Comparison of ENCODE assay signal across 18 cellular contexts in genomic region chr12:124297389-124297788, GRCh38. TPM values are rescaled to one million over a fixed set of nuclear protein-coding genes. Genes with fewer than 3 reads are reported as not detected.
"Had no signal": no experiment of that assay in that cellular context is flagged by ENCODE, and none has a peak within 500 bp of the region (broad histone marks: within the 10 kb centered on the region; RNA-seq: fewer than 3 reads in every experiment).

No MANE protein-coding gene starts in this region.

- H3K27ac Mint-ChIP-seq: activated CD4-positive, alpha-beta memory T cell treated with anti-CD3 and anti-CD28 coated beads for 36 hours; activated naive CD4-positive, alpha-beta T cell treated with anti-CD3 and anti-CD28 coated beads, Interleukin-2, amount 50 U/mL, for 72 hours; activated T-cell treated with anti-CD3 and anti-CD28 coated beads, Interleukin-2, amount 50 U/mL, for 24 hours; dendritic cell treated with granulocyte-macrophage colony-stimulating factor and Interleukin-4, amounts not matched to agents 40 ng/mL and 50 ng/mL, for 4 days; effector memory CD8-positive, alpha-beta T cell had no signal

- H3K36me3 Mint-ChIP-seq: activated CD4-positive, alpha-beta memory T cell treated with anti-CD3 and anti-CD28 coated beads for 36 hours; activated naive CD4-positive, alpha-beta T cell treated with anti-CD3 and anti-CD28 coated beads, Interleukin-2, amount 50 U/mL, for 72 hours; naive thymus-derived CD8-positive, alpha-beta T cell had no signal

- H3K9me3 Mint-ChIP-seq: activated CD4-positive, alpha-beta memory T cell treated with anti-CD3 and anti-CD28 coated beads for 36 hours; activated naive CD4-positive, alpha-beta T cell treated with anti-CD3 and anti-CD28 coated beads, Interleukin-2, amount 50 U/mL, for 72 hours; activated T-cell treated with anti-CD3 and anti-CD28 coated beads, Interleukin-2, amount 50 U/mL, for 24 hours; dendritic cell treated with granulocyte-macrophage colony-stimulating factor and Interleukin-4, amounts not matched to agents 40 ng/mL and 50 ng/mL, for 4 days; effector memory CD8-positive, alpha-beta T cell; naive thymus-derived CD8-positive, alpha-beta T cell had no signal

- DNase-seq: activated CD4-positive, alpha-beta memory T cell treated with anti-CD3 and anti-CD28 coated beads for 36 hours; activated CD4-positive, CD25-positive, alpha-beta regulatory T cell treated with anti-CD3 and anti-CD28 coated beads, Interleukin-2, amount 50 U/mL, for 72 hours; activated effector memory CD4-positive, alpha-beta T cell treated with Interleukin-2 at 50 U/mL for 16 hours; activated T-cell treated with anti-CD3 and anti-CD28 coated beads, Interleukin-2, amount 50 U/mL, for 24 hours; body of pancreas; effector memory CD8-positive, alpha-beta T cell; midbrain; naive thymus-derived CD8-positive, alpha-beta T cell; stimulated activated CD4-positive, alpha-beta T cell treated with anti-CD3 and anti-CD28 coated beads, Interleukin-4, amount 100 ng/mL, for 24 hours; stimulated activated naive CD4-positive, alpha-beta T cell; substantia nigra had no signal

- H3K4me3 Mint-ChIP-seq: activated CD4-positive, alpha-beta memory T cell treated with anti-CD3 and anti-CD28 coated beads for 36 hours; activated T-cell treated with anti-CD3 and anti-CD28 coated beads, Interleukin-2, amount 50 U/mL, for 24 hours; dendritic cell treated with granulocyte-macrophage colony-stimulating factor and Interleukin-4, amounts not matched to agents 40 ng/mL and 50 ng/mL, for 4 days; effector memory CD8-positive, alpha-beta T cell had no signal

- H3K9me3 ChIP-seq: body of pancreas, gastrocnemius medialis, tibial nerve had no signal

- H3K4me3 ChIP-seq: body of pancreas, gastrocnemius medialis, lung had no signal

- ATAC-seq: activated naive CD4-positive, alpha-beta T cell treated with anti-CD3 and anti-CD28 coated beads, Interleukin-2, amount 50 U/mL, for 72 hours; body of pancreas; effector memory CD8-positive, alpha-beta T cell; naive thymus-derived CD8-positive, alpha-beta T cell had no signal

- FAIRE-seq: islet of Langerhans had no signal

- H3K27ac ChIP-seq: body of pancreas had no signal

- H3K36me3 ChIP-seq: gastrocnemius medialis, tibial nerve had no signal

RNA-seq across cellular contexts. Expression of gene RFLNA, which starts 2.5 kb away (rescaled TPM):
- total RNA-seq: activated CD4-positive, alpha-beta memory T cell treated with anti-CD3 and anti-CD28 coated beads for 36 hours; naive thymus-derived CD8-positive, alpha-beta T cell; T-helper 1 cell treated with Interleukin-12 subunit alpha and Interleukin-12 subunit beta and Interleukin-4 antibody, amounts not matched to agents 30 ng/mL and 1 ng/mL, for 36 hours had no signal
- polyA plus RNA-seq: naive thymus-derived CD8-positive, alpha-beta T cell had no signal
